In genomic region chr20:41501376-41501775, GRCh38 we compare ENCODE assay signal across 35 cellular contexts.
"Had no signal": no experiment of that assay in that cellular context is flagged by ENCODE, and none has a peak within 500 bp of the region (broad histone marks: within the 10 kb centered on the region; RNA-seq: fewer than 3 reads in every experiment).

No MANE protein-coding gene starts in this region.

- H3K4me1 ChIP-seq: adrenal gland, ascending aorta, breast epithelium, colonic mucosa had no signal

- H3K4me1 Mint-ChIP-seq: activated CD8-positive, alpha-beta memory T cell treated with anti-CD3 and anti-CD28 coated beads, Interleukin-2, amount 10 ng/mL, durations not matched to agents 7 days and 5 days; activated naive CD4-positive, alpha-beta T cell treated with anti-CD3 and anti-CD28 coated beads, Interleukin-2, amount 10 ng/mL, durations not matched to agents 7 days and 5 days had no signal

- H3K27me3 ChIP-seq: adrenal gland, ascending aorta, breast epithelium, cardiac muscle cell, colonic mucosa, esophagus muscularis mucosa, gastroesophageal sphincter, heart right ventricle, hepatocyte had no signal

- H3K9me3 ChIP-seq: adrenal gland, ascending aorta, breast epithelium, colonic mucosa had no signal

- H3K36me3 ChIP-seq: adrenal gland, breast epithelium, colonic mucosa had no signal

- H3K4me3 Mint-ChIP-seq: activated CD4-positive, alpha-beta memory T cell treated with anti-CD3 and anti-CD28 coated beads for 36 hours; activated CD4-positive, alpha-beta T cell treated with anti-CD3 and anti-CD28 coated beads for 36 hours; activated CD4-positive, alpha-beta T cell treated with anti-CD3 and anti-CD28 coated beads, Interleukin-2, amount 10 ng/mL, durations not matched to agents 24 days and 14 days; activated CD8-positive, alpha-beta memory T cell treated with anti-CD3 and anti-CD28 coated beads, Interleukin-2, amount 10 ng/mL, durations not matched to agents 7 days and 5 days; activated CD8-positive, alpha-beta T cell treated with anti-CD3 and anti-CD28 coated beads, Interleukin-2, amount 10 ng/mL, durations not matched to agents 7 days and 5 days; activated naive CD4-positive, alpha-beta T cell treated with anti-CD3 and anti-CD28 coated beads, Interleukin-2, amount 10 ng/mL, durations not matched to agents 7 days and 5 days; activated naive CD8-positive, alpha-beta T cell; activated T-helper 1 cell treated with anti-CD3 and anti-CD28 coated beads, Interleukin-12 subunit alpha, Interleukin-12 subunit beta, Interleukin-2, Interleukin-4 antibody, amounts not matched to agents 30 ng/mL and 10 ng/mL and 1 ng/mL, durations not matched to agents 14 hours and 24 hours and 36 hours; brain; T-helper 17 cell; T-helper 2 cell treated with Interferon-gamma antibody and Interleukin-4, amounts not matched to agents 5 μg/mL and 100 μg/mL, for 36 hours had no signal

- ATAC-seq: activated CD4-positive, alpha-beta T cell treated with anti-CD3 and anti-CD28 coated beads for 36 hours; activated CD8-positive, alpha-beta memory T cell treated with anti-CD3 and anti-CD28 coated beads, Interleukin-2, amount 10 ng/mL, durations not matched to agents 7 days and 5 days; activated CD8-positive, alpha-beta T cell treated with anti-CD3 and anti-CD28 coated beads, Interleukin-2, amount 10 ng/mL, durations not matched to agents 7 days and 5 days; gastroesophageal sphincter; heart right ventricle; T-helper 17 cell had no signal

- H3K4me3 ChIP-seq: adrenal gland, ascending aorta, breast epithelium, cardiac muscle cell, colonic mucosa, esophagus muscularis mucosa, gastroesophageal sphincter, heart right ventricle, hepatocyte had no signal

- H3K27ac Mint-ChIP-seq: activated CD4-positive, alpha-beta memory T cell treated with anti-CD3 and anti-CD28 coated beads for 36 hours; activated CD4-positive, alpha-beta T cell treated with anti-CD3 and anti-CD28 coated beads for 36 hours; activated CD4-positive, alpha-beta T cell treated with anti-CD3 and anti-CD28 coated beads, Interleukin-2, amount 10 ng/mL, durations not matched to agents 24 days and 14 days; activated CD8-positive, alpha-beta memory T cell treated with anti-CD3 and anti-CD28 coated beads, Interleukin-2, amount 10 ng/mL, durations not matched to agents 7 days and 5 days; activated CD8-positive, alpha-beta T cell treated with anti-CD3 and anti-CD28 coated beads, Interleukin-2, amount 10 ng/mL, durations not matched to agents 7 days and 5 days; activated naive CD4-positive, alpha-beta T cell treated with anti-CD3 and anti-CD28 coated beads, Interleukin-2, amount 10 ng/mL, durations not matched to agents 7 days and 5 days; activated naive CD8-positive, alpha-beta T cell; activated T-helper 1 cell treated with anti-CD3 and anti-CD28 coated beads, Interleukin-12 subunit alpha, Interleukin-12 subunit beta, Interleukin-2, Interleukin-4 antibody, amounts not matched to agents 30 ng/mL and 10 ng/mL and 1 ng/mL, durations not matched to agents 14 hours and 24 hours and 36 hours; activated T-helper 2 cell treated with anti-CD3 and anti-CD28 coated beads, Interferon-gamma antibody, Interleukin-2, Interleukin-4, amounts not matched to agents 10 μg/mL and 5 μg/mL and 100 μg/mL, durations not matched to agents 14 hours and 24 hours and 36 hours; T-helper 17 cell; T-helper 2 cell treated with Interferon-gamma antibody and Interleukin-4, amounts not matched to agents 5 μg/mL and 100 μg/mL, for 36 hours had no signal

- DNase-seq: activated CD4-positive, alpha-beta memory T cell treated with anti-CD3 and anti-CD28 coated beads for 36 hours; activated CD4-positive, alpha-beta T cell treated with anti-CD3 and anti-CD28 coated beads for 36 hours; activated CD4-positive, alpha-beta T cell treated with anti-CD3 and anti-CD28 coated beads, Interleukin-2, amount 10 ng/mL, durations not matched to agents 24 days and 14 days; activated CD4-positive, CD25-positive, alpha-beta regulatory T cell; activated CD4-positive, CD25-positive, alpha-beta regulatory T cell treated with anti-CD3 and anti-CD28 coated beads, Interleukin-2, amount 50 U/mL, for 72 hours; activated CD8-positive, alpha-beta memory T cell treated with anti-CD3 and anti-CD28 coated beads, Interleukin-2, amount 10 ng/mL, durations not matched to agents 7 days and 5 days; activated CD8-positive, alpha-beta memory T cell treated with anti-CD3 and anti-CD28 coated beads, Interleukin-2, amount 50 U/mL, for 4 hours; activated CD8-positive, alpha-beta T cell treated with anti-CD3 and anti-CD28 coated beads, Interleukin-2, amount 10 ng/mL, durations not matched to agents 7 days and 5 days; activated effector memory CD4-positive, alpha-beta T cell treated with anti-CD3 and anti-CD28 coated beads, Interleukin-2, amount 50 U/mL, for 16 hours; activated naive CD4-positive, alpha-beta T cell treated with anti-CD3 and anti-CD28 coated beads, Interleukin-2, amount 10 ng/mL, durations not matched to agents 7 days and 5 days; activated T-cell treated with anti-CD3 and anti-CD28 coated beads, Interleukin-2, amount 50 U/mL, for 1 hour; activated T-cell treated with anti-CD3 and anti-CD28 coated beads, Interleukin-2, amount 50 U/mL, for 48 hours; adrenal gland; central memory CD4-positive, alpha-beta T cell; cerebellar nuclear complex; colonic mucosa; effector CD8-positive, alpha-beta T cell; erythroblast; foreskin melanocyte; heart right ventricle; T-helper 1 cell; T-helper 17 cell; T1000; WERI-Rb-1 had no signal

- H3K9me3 Mint-ChIP-seq: activated naive CD4-positive, alpha-beta T cell treated with anti-CD3 and anti-CD28 coated beads, Interleukin-2, amount 10 ng/mL, durations not matched to agents 7 days and 5 days; activated T-helper 2 cell treated with anti-CD3 and anti-CD28 coated beads, Interferon-gamma antibody, Interleukin-2, Interleukin-4, amounts not matched to agents 10 μg/mL and 5 μg/mL and 100 μg/mL, durations not matched to agents 14 hours and 24 hours and 36 hours had no signal

- H3K27me3 Mint-ChIP-seq: activated CD4-positive, alpha-beta memory T cell treated with anti-CD3 and anti-CD28 coated beads for 36 hours; activated CD4-positive, alpha-beta T cell treated with anti-CD3 and anti-CD28 coated beads for 36 hours; activated CD4-positive, alpha-beta T cell treated with anti-CD3 and anti-CD28 coated beads, Interleukin-2, amount 10 ng/mL, durations not matched to agents 24 days and 14 days; activated CD8-positive, alpha-beta memory T cell treated with anti-CD3 and anti-CD28 coated beads, Interleukin-2, amount 10 ng/mL, durations not matched to agents 7 days and 5 days; activated naive CD4-positive, alpha-beta T cell treated with anti-CD3 and anti-CD28 coated beads, Interleukin-2, amount 10 ng/mL, durations not matched to agents 7 days and 5 days; activated naive CD8-positive, alpha-beta T cell; brain; T-helper 17 cell had no signal
